7 cellular contexts compared by ENCODE assay signal in the genomic region with DNA sequence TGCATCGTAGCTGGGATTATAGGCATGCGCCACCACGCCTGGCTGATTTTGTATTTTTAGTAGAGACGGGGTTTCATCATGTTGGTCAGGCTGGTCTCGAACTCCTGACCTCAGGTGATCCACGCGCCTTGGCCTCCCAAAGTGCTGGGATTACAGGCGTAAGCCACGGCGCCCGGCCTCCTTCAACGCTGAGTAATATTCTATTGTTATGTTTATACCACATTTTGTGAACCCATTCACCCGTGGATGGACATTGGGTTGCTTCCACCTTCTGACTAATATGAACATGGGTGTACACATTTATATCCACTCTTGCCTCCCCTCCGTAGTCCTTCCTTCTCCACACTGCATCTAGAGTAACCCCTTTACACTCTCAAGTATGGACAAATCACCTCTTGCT. TPM values are rescaled to one million over a fixed set of nuclear protein-coding genes. Genes with fewer than 3 reads are reported as not detected.
DNase-seq lines count a peak whose midpoint lies in the region; ATAC-seq, FAIRE-seq and TF ChIP-seq lines count a peak whose summit lies in the region.
"Not testable (repeated sequence)": the region's sequence is repeated elsewhere in the genome, so short reads cannot be mapped to it uniquely, and the experiment has no call there.

No MANE protein-coding gene starts in this region.

- not testable (repeated sequence) for TF ChIP-seq POLR2A in K562 (conservative IDR thresholded peaks at IDR 0.05)

- H3K9me1 ChIP-seq in K562 (ENCODE audit: control insufficient read depth, insufficient read depth, low read length): not testable (repeated sequence)

- FAIRE-seq in K562 (lab: Jason Lieb, UNC): not testable (repeated sequence)

- not testable (repeated sequence) for H3K9me3 ChIP-seq in DND-41 (ENCODE audit: insufficient read depth, low read length, severe bottlenecking); MG63; K562 (replicated peaks; ENCODE audit: control insufficient read depth, insufficient read depth, low read depth, low read length)

- POLR2A ChIA-PET in activated B cell treated with CpG ODN at 0.5 μM for 24 hours (lab: Charles Lee): interaction anchor here (0.6 to 1.9 kb wide), 6 partner anchors 8 to 81 kb away, joined by 3 to 8 read pairs (median 4); a partner anchor contains a TSS
- POLR2A ChIA-PET in K562 (lab: Yijun Ruan, JAX): not testable (repeated sequence)

- not testable (repeated sequence) for H3K9ac ChIP-seq in DND-41 (ENCODE audit: low read depth, low read length); K562 (ENCODE audit: insufficient read depth in 1 of 2, low read depth in 2 of 2, low read length in 2 of 2)

- H2AFZ ChIP-seq in DND-41 (ENCODE audit: low read depth, low read length) (peak overlapping the region; percentile 99; the same call in 1 of the 2 replicates), K562 (ENCODE audit: low read depth, low read length) (0 out of 2 replicates have a peak overlapping the region, but pooled peaks have one; percentile 1)

- WGBS in K562 (ENCODE audit: insufficient coverage, low coverage, missing lambda C conversion rate): 92% methylated on average over 14 of the region's 14 CpGs

- peaks cover 16% of the 10 kb centered on the region for H3K79me2 ChIP-seq in DND-41 (ENCODE audit: insufficient read depth, low read length)
- H3K79me2 ChIP-seq in K562 (ENCODE audit: control insufficient read depth, insufficient read depth, low read length): peaks cover 34% of the 10 kb centered on the region

- H3K9me3 Mint-ChIP-seq in activated B cell treated with CpG ODN at 0.5 μM for 24 hours; activated T-helper 1 cell treated with anti-CD3 and anti-CD28 coated beads, Interleukin-12 subunit alpha, Interleukin-12 subunit beta, Interleukin-2, Interleukin-4 antibody, amounts not matched to agents 30 ng/mL and 10 ng/mL and 1 ng/mL, durations not matched to agents 14 hours and 24 hours and 36 hours; neural crest cell: not testable (repeated sequence)

- not testable (repeated sequence) for TF ChIP-seq RAD21 in K562 (CRISPR knock-in tag; conservative IDR thresholded peaks at IDR 0.05 in 1 of 2, IDR thresholded peaks at IDR 0.05 in 1 of 2)

- H3K4me3 ChIP-seq in DND-41 (ENCODE audit: low read depth in 1 of 2, low read length in 2 of 2); K562: not testable (repeated sequence)
- peak overlapping the region; percentile 7; the same call in 1 of the 2 replicates for H3K4me3 ChIP-seq in MG63

- H3K27ac Mint-ChIP-seq in activated B cell treated with CpG ODN at 0.5 μM for 24 hours: peak overlapping the region; percentile 96
- H3K27ac Mint-ChIP-seq in activated T-helper 1 cell treated with anti-CD3 and anti-CD28 coated beads, Interleukin-12 subunit alpha, Interleukin-12 subunit beta, Interleukin-2, Interleukin-4 antibody, amounts not matched to agents 30 ng/mL and 10 ng/mL and 1 ng/mL, durations not matched to agents 14 hours and 24 hours and 36 hours; neural crest cell (ENCODE audit: unreplicated experiment): not testable (repeated sequence)

- in situ Hi-C loops in K562 (cut with MboI): not testable (repeated sequence)

- H3K4me1 ChIP-seq in DND-41 (ENCODE audit: insufficient read depth, low read length) (peaks cover 21% of the 10 kb centered on the region), K562 (replicated peaks in 1 of 2; ENCODE audit: control insufficient read depth in 2 of 2, insufficient read depth in 2 of 2, low read length in 2 of 2) (peaks cover 4 to 24% of the 10 kb centered on the region in 2 experiments; a peak in 3 of 5 replicates)

- not testable (repeated sequence) for H3K27me3 Mint-ChIP-seq in activated B cell treated with CpG ODN at 0.5 μM for 24 hours; activated T-helper 1 cell treated with anti-CD3 and anti-CD28 coated beads, Interleukin-12 subunit alpha, Interleukin-12 subunit beta, Interleukin-2, Interleukin-4 antibody, amounts not matched to agents 30 ng/mL and 10 ng/mL and 1 ng/mL, durations not matched to agents 14 hours and 24 hours and 36 hours (ENCODE audit: insufficient read depth); neural crest cell (ENCODE audit: low read depth)

- H3K36me3 Mint-ChIP-seq in activated B cell treated with CpG ODN at 0.5 μM for 24 hours (ENCODE audit: low read depth); activated T-helper 1 cell treated with anti-CD3 and anti-CD28 coated beads, Interleukin-12 subunit alpha, Interleukin-12 subunit beta, Interleukin-2, Interleukin-4 antibody, amounts not matched to agents 30 ng/mL and 10 ng/mL and 1 ng/mL, durations not matched to agents 14 hours and 24 hours and 36 hours (ENCODE audit: low read depth); neural crest cell (ENCODE audit: low read depth): not testable (repeated sequence)

- not testable (repeated sequence) for ATAC-seq in DND-41 (ENCODE audit: insufficient read depth, low read depth); activated B cell treated with CpG ODN at 0.5 μM for 24 hours (ENCODE audit: low read depth); K562

- H3K36me3 ChIP-seq in DND-41 (ENCODE audit: insufficient read depth, low read length); MG63; K562 (ENCODE audit: control insufficient read depth, insufficient read depth, low read length): not testable (repeated sequence)

- TF ChIP-seq CTCF in DND-41 (IDR thresholded peaks at IDR 0.05; ENCODE audit: borderline replicate concordance, extremely low read depth, low read length, poor library complexity, severe bottlenecking); activated B cell treated with CpG ODN at 0.5 μM for 24 hours (IDR thresholded peaks at IDR 0.05); K562 (IDR thresholded peaks at IDR 0.05 in 2 of 3, conservative IDR thresholded peaks at IDR 0.05 in 1 of 3; ENCODE audit: insufficient read depth in 2 of 3, low read depth in 1 of 3, low read length in 3 of 3); neural crest cell (conservative IDR thresholded peaks at IDR 0.05): not testable (repeated sequence)

- not testable (repeated sequence) for H3K4me2 ChIP-seq in DND-41 (ENCODE audit: insufficient read depth, low read length)
- H3K4me2 ChIP-seq in K562 (ENCODE audit: insufficient read depth, low read length): peak overlapping the region; percentile 94; the same call in 1 of the 2 replicates

- not testable (repeated sequence) for H4K20me1 ChIP-seq in DND-41 (ENCODE audit: insufficient read depth, low read length); K562 (replicated peaks; ENCODE audit: control insufficient read depth, insufficient read depth, low read length)

- peak overlapping the region; percentile 98 for H3K4me3 Mint-ChIP-seq in activated B cell treated with CpG ODN at 0.5 μM for 24 hours
- peak overlapping the region; percentile 93 for H3K4me3 Mint-ChIP-seq in activated T-helper 1 cell treated with anti-CD3 and anti-CD28 coated beads, Interleukin-12 subunit alpha, Interleukin-12 subunit beta, Interleukin-2, Interleukin-4 antibody, amounts not matched to agents 30 ng/mL and 10 ng/mL and 1 ng/mL, durations not matched to agents 14 hours and 24 hours and 36 hours
- peak overlapping the region; percentile 93 for H3K4me3 Mint-ChIP-seq in neural crest cell

- intact Hi-C loops in activated B cell treated with CpG ODN at 0.5 μM for 24 hours (cut with micrococcal nuclease): loop anchor here (5.0 kb wide), 1 partner anchor 249 kb away; no protein-coding TSS in a partner anchor
- intact Hi-C loops in activated T-helper 1 cell treated with anti-CD3 and anti-CD28 coated beads, Interleukin-12 subunit alpha, Interleukin-12 subunit beta, Interleukin-2, Interleukin-4 antibody, amounts not matched to agents 30 ng/mL and 10 ng/mL and 1 ng/mL, durations not matched to agents 14 hours and 24 hours and 36 hours (cut with micrococcal nuclease); K562 (cut with micrococcal nuclease): not testable (repeated sequence)

- H3K27ac ChIP-seq in DND-41 (ENCODE audit: low read length); K562 (ENCODE audit: extremely low read depth, low read depth, low read length): not testable (repeated sequence)

- DNase-seq in DND-41; MG63; activated B cell treated with CpG ODN at 0.5 μM for 24 hours; activated T-helper 1 cell treated with anti-CD3 and anti-CD28 coated beads, Interleukin-12 subunit alpha, Interleukin-12 subunit beta, Interleukin-2, Interleukin-4 antibody, amounts not matched to agents 30 ng/mL and 10 ng/mL and 1 ng/mL, durations not matched to agents 14 hours and 24 hours and 36 hours (ENCODE audit: low spot score); K562 (ENCODE audit: extremely low read depth in 1 of 4, low spot score in 3 of 4); neural crest cell (ENCODE audit: low read depth, low spot score): not testable (repeated sequence)
- DNase-seq in kidney tubule cell (ENCODE audit: low spot score): peak; percentile 31

- CTCF ChIA-PET in activated B cell treated with CpG ODN at 0.5 μM for 24 hours (lab: Charles Lee); K562 (lab: Yijun Ruan, JAX; ENCODE audit: low intra/inter-chr PET ratio): not testable (repeated sequence)

- BruUV-seq in K562 (replicated peaks; lab: Mats Ljungman, UMichigan): not testable (repeated sequence)

- H3K4me1 Mint-ChIP-seq in activated B cell treated with CpG ODN at 0.5 μM for 24 hours: peaks cover 36% of the 10 kb centered on the region
- H3K4me1 Mint-ChIP-seq in activated T-helper 1 cell treated with anti-CD3 and anti-CD28 coated beads, Interleukin-12 subunit alpha, Interleukin-12 subunit beta, Interleukin-2, Interleukin-4 antibody, amounts not matched to agents 30 ng/mL and 10 ng/mL and 1 ng/mL, durations not matched to agents 14 hours and 24 hours and 36 hours (ENCODE audit: low read depth): not testable (repeated sequence)
- peaks cover 16% of the 10 kb centered on the region for H3K4me1 Mint-ChIP-seq in neural crest cell

- TF ChIP-seq EP300 in K562 (IDR thresholded peaks at IDR 0.05; ENCODE audit: low read length): not testable (repeated sequence)

- not testable (repeated sequence) for H3K27me3 ChIP-seq in DND-41 (ENCODE audit: insufficient read depth, low read length, poor library complexity); MG63; K562 (ENCODE audit: control insufficient read depth in 2 of 2, insufficient read depth in 2 of 2, low read length in 2 of 2)

RNA-seq across cellular contexts. Expression of a gene that starts 1.2 kb away (rescaled TPM):
- 8.9 and 11.0 TPM in 2 replicates for total RNA-seq in MG63 (2014; rRNA removed; shearing (Covaris generic); ENCODE audit: low replicate concordance)
- 30.6 and 33.6 TPM in 2 replicates for total RNA-seq in activated B cell treated with CpG ODN at 0.5 μM for 24 hours
- 11.6 and 13.1 TPM in 2 replicates for total RNA-seq in activated T-helper 1 cell treated with anti-CD3 and anti-CD28 coated beads, Interleukin-12 subunit alpha, Interleukin-12 subunit beta, Interleukin-2, Interleukin-4 antibody, amounts not matched to agents 30 ng/mL and 10 ng/mL and 1 ng/mL, durations not matched to agents 14 hours and 24 hours and 36 hours
- 22.1 and 52.0 TPM in 2 replicates for total RNA-seq in K562 (2011; cell fraction: chromatin; rRNA removed; ENCODE audit: low replicate concordance)
- total RNA-seq in K562 (2011; cell fraction: nucleolus; rRNA removed): 15.7 and 16.2 TPM in 2 replicates
- 17.7 and 19.2 TPM in 2 replicates for total RNA-seq in K562 (2011; cell fraction: nucleoplasm; rRNA removed)
- total RNA-seq in K562 (2014; rRNA removed): 7.4 and 8.0 TPM in 2 replicates
- total RNA-seq in K562 (2014; rRNA removed; fragmentation: Illumina TruSeq; extraction: Trizol): 8.2 and 9.3 TPM in 2 replicates
- total RNA-seq in K562 (2015; rRNA removed; fragmentation: Illumina TruSeq; extraction: Trizol): 5.4 and 6.0 TPM in 2 replicates
- total RNA-seq in K562 (2021): 11.2 and 12.8 TPM in 2 replicates
- 10.0 and 10.9 TPM in 2 replicates for polyA plus RNA-seq in K562 (2011; rRNA removed)
- polyA plus RNA-seq in K562 (2011; cell fraction: cytosol; rRNA removed): 12.0 and 12.4 TPM in 2 replicates
- polyA plus RNA-seq in K562 (2011; cell fraction: nucleus; rRNA removed): 10.6 and 15.7 TPM in 2 replicates
- 8.0 and 12.3 TPM in 2 replicates for polyA plus RNA-seq in K562 (2012)
- polyA plus RNA-seq in K562 (2014; fragmentation: Illumina TruSeq; extraction: Trizol): 7.5 and 8.4 TPM in 2 replicates
- polyA plus RNA-seq in K562 (2014; fragmentation: Nextera tagmentation; extraction: Ambion mirVana): 1 to 10 TPM; 1.6 to 4.1 TPM
- polyA plus RNA-seq in K562 (2014; rRNA removed): 7.5 and 7.7 TPM in 2 replicates
- 10.5 and 11.8 TPM in 2 replicates for polyA minus RNA-seq in K562 (2011; rRNA and poly(A)+ RNA removed)
- 7.3 and 8.7 TPM in 2 replicates for polyA minus RNA-seq in K562 (2011; cell fraction: cytosol; rRNA and poly(A)+ RNA removed)
- polyA minus RNA-seq in K562 (2011; cell fraction: nucleus; rRNA and poly(A)+ RNA removed): 8.9 and 11.8 TPM in 2 replicates
- total RNA-seq in neural crest cell: 18.1 and 20.0 TPM in 2 replicates
